ENCODE assay signal across 31 cellular contexts in genomic region chr9:70322096-70322495, GRCh38.
"Had no signal": no experiment of that assay in that cellular context is flagged by ENCODE, and none has a peak within 500 bp of the region (broad histone marks: within the 10 kb centered on the region; RNA-seq: fewer than 3 reads in every experiment).

No MANE protein-coding gene starts in this region.

- H3K4me3 Mint-ChIP-seq: activated CD8-positive, alpha-beta memory T cell treated with anti-CD3 and anti-CD28 coated beads, Interleukin-2, amount 10 ng/mL, durations not matched to agents 7 days and 5 days; activated CD8-positive, alpha-beta T cell treated with anti-CD3 and anti-CD28 coated beads, Interleukin-2, amount 10 ng/mL, durations not matched to agents 7 days and 5 days; activated naive CD4-positive, alpha-beta T cell treated with anti-CD3 and anti-CD28 coated beads for 36 hours; activated naive CD4-positive, alpha-beta T cell treated with anti-CD3 and anti-CD28 coated beads, Interleukin-2, amount 50 U/mL, for 24 hours; activated naive CD8-positive, alpha-beta T cell treated with anti-CD3 and anti-CD28 coated beads for 36 hours; activated naive CD8-positive, alpha-beta T cell treated with anti-CD3 and anti-CD28 coated beads, Interleukin-2, amount 50 U/mL, for 24 hours; activated T-helper 1 cell treated with anti-CD3 and anti-CD28 coated beads, Interleukin-12 subunit alpha, Interleukin-12 subunit beta, Interleukin-2, Interleukin-4 antibody, amounts not matched to agents 30 ng/mL and 10 ng/mL and 1 ng/mL, durations not matched to agents 14 hours and 24 hours and 36 hours; dendritic cell treated with granulocyte-macrophage colony-stimulating factor and Interleukin-4, amounts not matched to agents 40 ng/mL and 50 ng/mL, for 4 days; endodermal cell had no signal

- H3K4me1 Mint-ChIP-seq: activated CD8-positive, alpha-beta memory T cell treated with anti-CD3 and anti-CD28 coated beads, Interleukin-2, amount 10 ng/mL, durations not matched to agents 7 days and 5 days; activated naive CD4-positive, alpha-beta T cell treated with anti-CD3 and anti-CD28 coated beads, Interleukin-2, amount 50 U/mL, for 24 hours; endodermal cell had no signal

- DNase-seq: activated CD4-positive, alpha-beta T cell treated with anti-CD3 and anti-CD28 coated beads for 1 hour; activated CD4-positive, alpha-beta T cell treated with anti-CD3 and anti-CD28 coated beads for 4 hours; activated CD4-positive, alpha-beta T cell treated with anti-CD3 and anti-CD28 coated beads, Interleukin-2, amount 50 U/mL, for 1 hour; activated CD4-positive, alpha-beta T cell treated with anti-CD3 and anti-CD28 coated beads, Interleukin-2, amount 50 U/mL, for 48 hours; activated CD8-positive, alpha-beta memory T cell treated with anti-CD3 and anti-CD28 coated beads, Interleukin-2, amount 10 ng/mL, durations not matched to agents 7 days and 5 days; activated CD8-positive, alpha-beta memory T cell treated with anti-CD3 and anti-CD28 coated beads, Interleukin-2, amount 50 U/mL, for 4 hours; activated CD8-positive, alpha-beta T cell treated with anti-CD3 and anti-CD28 coated beads, Interleukin-2, amount 10 ng/mL, durations not matched to agents 7 days and 5 days; activated effector memory CD4-positive, alpha-beta T cell treated with anti-CD3 and anti-CD28 coated beads, Interleukin-2, amount 50 U/mL, for 16 hours; activated naive CD4-positive, alpha-beta T cell treated with anti-CD3 and anti-CD28 coated beads for 36 hours; activated naive CD8-positive, alpha-beta T cell treated with anti-CD3 and anti-CD28 coated beads for 36 hours; activated naive CD8-positive, alpha-beta T cell treated with anti-CD3 and anti-CD28 coated beads, Interleukin-2, amount 50 U/mL, for 24 hours; activated T-cell treated with anti-CD3 and anti-CD28 coated beads, Interleukin-2, amount 50 U/mL, for 1 hour; activated T-cell treated with anti-CD3 and anti-CD28 coated beads, Interleukin-2, amount 50 U/mL, for 48 hours; adrenal gland; amygdala; aorta; body of pancreas; caudate nucleus; dorsolateral prefrontal cortex; effector memory CD4-positive, alpha-beta T cell; endodermal cell; foreskin keratinocyte; gastrocnemius medialis; glutamatergic neuron; heart left ventricle; T-helper 2 cell had no signal

- H3K9me3 ChIP-seq: adrenal gland, body of pancreas, esophagus muscularis mucosa, gastrocnemius medialis, heart left ventricle had no signal

- H3K9me3 Mint-ChIP-seq: activated naive CD4-positive, alpha-beta T cell treated with anti-CD3 and anti-CD28 coated beads for 36 hours; activated naive CD4-positive, alpha-beta T cell treated with anti-CD3 and anti-CD28 coated beads, Interleukin-2, amount 50 U/mL, for 24 hours; activated naive CD8-positive, alpha-beta T cell treated with anti-CD3 and anti-CD28 coated beads, Interleukin-2, amount 50 U/mL, for 24 hours; dendritic cell treated with granulocyte-macrophage colony-stimulating factor and Interleukin-4, amounts not matched to agents 40 ng/mL and 50 ng/mL, for 4 days had no signal

- H3K4me3 ChIP-seq: adrenal gland, body of pancreas, coronary artery, dorsolateral prefrontal cortex, esophagus muscularis mucosa, gastrocnemius medialis, heart left ventricle had no signal

- H3K27me3 ChIP-seq: adrenal gland, body of pancreas, dorsolateral prefrontal cortex, esophagus muscularis mucosa, foreskin keratinocyte, gastrocnemius medialis, heart left ventricle had no signal

- H3K4me1 ChIP-seq: adrenal gland, body of pancreas, esophagus muscularis mucosa, foreskin keratinocyte, gastrocnemius medialis, heart left ventricle had no signal

- H3K27ac ChIP-seq: adrenal gland, body of pancreas, coronary artery, dorsolateral prefrontal cortex, esophagus muscularis mucosa, foreskin keratinocyte, gastrocnemius medialis, heart left ventricle had no signal

- H3K27ac Mint-ChIP-seq: activated CD8-positive, alpha-beta memory T cell treated with anti-CD3 and anti-CD28 coated beads, Interleukin-2, amount 10 ng/mL, durations not matched to agents 7 days and 5 days; activated CD8-positive, alpha-beta T cell treated with anti-CD3 and anti-CD28 coated beads, Interleukin-2, amount 10 ng/mL, durations not matched to agents 7 days and 5 days; activated naive CD4-positive, alpha-beta T cell treated with anti-CD3 and anti-CD28 coated beads for 36 hours; activated naive CD4-positive, alpha-beta T cell treated with anti-CD3 and anti-CD28 coated beads, Interleukin-2, amount 50 U/mL, for 24 hours; activated naive CD8-positive, alpha-beta T cell treated with anti-CD3 and anti-CD28 coated beads for 36 hours; activated naive CD8-positive, alpha-beta T cell treated with anti-CD3 and anti-CD28 coated beads, Interleukin-2, amount 50 U/mL, for 24 hours; activated T-helper 1 cell treated with anti-CD3 and anti-CD28 coated beads, Interleukin-12 subunit alpha, Interleukin-12 subunit beta, Interleukin-2, Interleukin-4 antibody, amounts not matched to agents 30 ng/mL and 10 ng/mL and 1 ng/mL, durations not matched to agents 14 hours and 24 hours and 36 hours; dendritic cell treated with granulocyte-macrophage colony-stimulating factor and Interleukin-4, amounts not matched to agents 40 ng/mL and 50 ng/mL, for 4 days; endodermal cell had no signal

- H3K27me3 Mint-ChIP-seq: activated CD8-positive, alpha-beta memory T cell treated with anti-CD3 and anti-CD28 coated beads, Interleukin-2, amount 10 ng/mL, durations not matched to agents 7 days and 5 days; activated naive CD4-positive, alpha-beta T cell treated with anti-CD3 and anti-CD28 coated beads, Interleukin-2, amount 50 U/mL, for 24 hours; activated naive CD8-positive, alpha-beta T cell treated with anti-CD3 and anti-CD28 coated beads for 36 hours; activated naive CD8-positive, alpha-beta T cell treated with anti-CD3 and anti-CD28 coated beads, Interleukin-2, amount 50 U/mL, for 24 hours; dendritic cell treated with granulocyte-macrophage colony-stimulating factor and Interleukin-4, amounts not matched to agents 40 ng/mL and 50 ng/mL, for 4 days had no signal

- ATAC-seq: activated CD8-positive, alpha-beta memory T cell treated with anti-CD3 and anti-CD28 coated beads, Interleukin-2, amount 10 ng/mL, durations not matched to agents 7 days and 5 days; activated CD8-positive, alpha-beta T cell treated with anti-CD3 and anti-CD28 coated beads, Interleukin-2, amount 10 ng/mL, durations not matched to agents 7 days and 5 days; activated naive CD8-positive, alpha-beta T cell treated with anti-CD3 and anti-CD28 coated beads, Interleukin-2, amount 50 U/mL, for 24 hours; body of pancreas; foreskin keratinocyte; gastrocnemius medialis; heart left ventricle had no signal
